In genomic region chr9:130128251-130128650, GRCh38 we compare ENCODE assay signal across 8 cellular contexts. TPM values are rescaled to one million over a fixed set of nuclear protein-coding genes. Genes with fewer than 3 reads are reported as not detected.
A peak's percentile ranks its signal among the peaks of the same experiment; 100 is the strongest.
DNase-seq lines count a peak whose midpoint lies in the region; ATAC-seq lines count a peak whose summit lies in the region.

No MANE protein-coding gene starts in this region.

- H2BK120ac ChIP-seq in mesenchymal stem cell (ENCODE audit: low read depth, low read length) = no peak overlapping the region

- H3K27me3 Mint-ChIP-seq in activated naive CD4-positive, alpha-beta T cell treated with anti-CD3 and anti-CD28 coated beads for 36 hours (ENCODE audit: low read depth) = no peaks in the 10 kb centered on the region
- no peaks in the 10 kb centered on the region for H3K27me3 Mint-ChIP-seq in stimulated activated memory B cell treated with anti-CD40 and anti-IgM and Interleukin-4, amounts not matched to agents 10 μg/mL and 1 μg/mL and 100 μg/mL, for 72 hours

- H2BK15ac ChIP-seq in mesenchymal stem cell (ENCODE audit: low read depth, poor library complexity, severe bottlenecking) = no peak overlapping the region

- no peaks in the 10 kb centered on the region for H3K9me3 ChIP-seq in mesenchymal stem cell (ENCODE audit: control insufficient read depth, low read length)

- H3K79me1 ChIP-seq in mesenchymal stem cell (replicated peaks; ENCODE audit: low read length, poor library complexity, severe bottlenecking) = peaks cover 8% of the 10 kb centered on the region

- peak overlapping the region; percentile 71 for H2BK5ac ChIP-seq in mesenchymal stem cell (ENCODE audit: low read depth, low read length, poor library complexity, severe bottlenecking)

- no peak overlapping the region for H3K14ac ChIP-seq in mesenchymal stem cell (ENCODE audit: low read length in 2 of 2)

- CTCF ChIA-PET in activated naive CD4-positive, alpha-beta T cell treated with anti-CD3 and anti-CD28 coated beads for 36 hours (lab: Charles Lee) = interaction anchor here (1.2 to 2.7 kb wide), 3 partner anchors 13 to 20 kb away, joined by 4 to 19 read pairs (median 5); no protein-coding TSS in a partner anchor

- H3K27me3 ChIP-seq in mesenchymal stem cell (ENCODE audit: control insufficient read depth in 1 of 2, insufficient read depth in 1 of 2, low read length in 2 of 2) = no peaks in the 10 kb centered on the region

- peak overlapping the region; percentile 71 for H3K4me3 Mint-ChIP-seq in activated naive CD4-positive, alpha-beta T cell treated with anti-CD3 and anti-CD28 coated beads for 36 hours
- peak overlapping the region; percentile 73 for H3K4me3 Mint-ChIP-seq in stimulated activated memory B cell treated with anti-CD40 and anti-IgM and Interleukin-4, amounts not matched to agents 10 μg/mL and 1 μg/mL and 100 μg/mL, for 72 hours

- intact Hi-C loops in activated naive CD4-positive, alpha-beta T cell treated with anti-CD3 and anti-CD28 coated beads for 36 hours (cut with micrococcal nuclease) = loop anchor here (1.0 to 2.0 kb wide), 3 partner anchors 21 to 111 kb away; no protein-coding TSS in a partner anchor

- H3K4me1 ChIP-seq in mesenchymal stem cell (ENCODE audit: control insufficient read depth, insufficient read depth, low read depth, low read length) = peaks cover 21% of the 10 kb centered on the region

- H3K18ac ChIP-seq in mesenchymal stem cell (ENCODE audit: low read depth in 1 of 2, low read length in 2 of 2) = no peak overlapping the region

- H2BK12ac ChIP-seq in mesenchymal stem cell (ENCODE audit: low read length in 2 of 2) = no peak overlapping the region

- H3K4me2 ChIP-seq in mesenchymal stem cell (ENCODE audit: low read length, poor library complexity, severe bottlenecking) = no peak overlapping the region

- no peak overlapping the region for H3K9ac ChIP-seq in mesenchymal stem cell (ENCODE audit: low read length)

- peaks cover 22% of the 10 kb centered on the region for H3K36me3 Mint-ChIP-seq in activated naive CD4-positive, alpha-beta T cell treated with anti-CD3 and anti-CD28 coated beads for 36 hours (ENCODE audit: low read depth)
- H3K36me3 Mint-ChIP-seq in stimulated activated memory B cell treated with anti-CD40 and anti-IgM and Interleukin-4, amounts not matched to agents 10 μg/mL and 1 μg/mL and 100 μg/mL, for 72 hours = peaks cover 43% of the 10 kb centered on the region

- DNase-seq in CD1c-positive myeloid dendritic cell (ENCODE audit: extremely low spot score) = peak; percentile 72
- DNase-seq in SIG-M5 treated with dmso at 0.1 percent for 504 hours (lab: John Stamatoyannopoulos, UW; ENCODE audit: unreplicated experiment) = peak; percentile 60
- DNase-seq in activated naive CD4-positive, alpha-beta T cell treated with anti-CD3 and anti-CD28 coated beads for 36 hours = peak; percentile 83
- DNase-seq in mesenchymal stem cell = no peak
- DNase-seq in NCI-H2081 treated with DMSO at 0.1 percent for 48 hours (lab: John Stamatoyannopoulos, UW) = no peak

- H3K4me1 Mint-ChIP-seq in activated naive CD4-positive, alpha-beta T cell treated with anti-CD3 and anti-CD28 coated beads for 36 hours (ENCODE audit: low read depth) = peaks cover 52% of the 10 kb centered on the region
- peaks cover 49% of the 10 kb centered on the region for H3K4me1 Mint-ChIP-seq in stimulated activated memory B cell treated with anti-CD40 and anti-IgM and Interleukin-4, amounts not matched to agents 10 μg/mL and 1 μg/mL and 100 μg/mL, for 72 hours

- H2AFZ ChIP-seq in mesenchymal stem cell (ENCODE audit: low read depth, low read length) = no peak overlapping the region

- H2AK5ac ChIP-seq in mesenchymal stem cell (ENCODE audit: low read length, severe bottlenecking) = peak overlapping the region; percentile 7

- peak; percentile 66 for ATAC-seq in GM21825 (IDR thresholded peaks at IDR 0.05; ENCODE audit: unreplicated experiment)
- peak; percentile 94 for ATAC-seq in stimulated activated memory B cell treated with anti-CD40 and anti-IgM and Interleukin-4, amounts not matched to agents 10 μg/mL and 1 μg/mL and 100 μg/mL, for 72 hours
- no peak for ATAC-seq in HG02884 (IDR thresholded peaks at IDR 0.05; ENCODE audit: unreplicated experiment)

- H3K4ac ChIP-seq in mesenchymal stem cell (ENCODE audit: low read depth in 1 of 2, low read length in 2 of 2) = no peak overlapping the region

- H3K4me3 ChIP-seq in mesenchymal stem cell (ENCODE audit: insufficient read depth in 1 of 2, low read depth in 1 of 2, low read length in 2 of 2) = no peak overlapping the region

- no peak overlapping the region for H4K91ac ChIP-seq in mesenchymal stem cell (ENCODE audit: low read length)

- H3K9me3 Mint-ChIP-seq in activated naive CD4-positive, alpha-beta T cell treated with anti-CD3 and anti-CD28 coated beads for 36 hours = no peaks in the 10 kb centered on the region
- no peaks in the 10 kb centered on the region for H3K9me3 Mint-ChIP-seq in stimulated activated memory B cell treated with anti-CD40 and anti-IgM and Interleukin-4, amounts not matched to agents 10 μg/mL and 1 μg/mL and 100 μg/mL, for 72 hours

- H3K36me3 ChIP-seq in mesenchymal stem cell (ENCODE audit: control insufficient read depth in 1 of 2, insufficient read depth in 2 of 2, low read depth in 1 of 2, low read length in 2 of 2) = peaks cover 38 to 63% of the 10 kb centered on the region in 2 experiments

- no peak overlapping the region for H3K23ac ChIP-seq in mesenchymal stem cell (ENCODE audit: low read length in 2 of 2)

- 91% methylated on average over 5 of the region's 6 CpGs for WGBS in mesenchymal stem cell

- H3K27ac ChIP-seq in mesenchymal stem cell (ENCODE audit: low read length, poor library complexity, severe bottlenecking) = peak overlapping the region; percentile 93

- H3K27ac Mint-ChIP-seq in activated naive CD4-positive, alpha-beta T cell treated with anti-CD3 and anti-CD28 coated beads for 36 hours = peak overlapping the region; percentile 99
- peak overlapping the region; percentile 100 for H3K27ac Mint-ChIP-seq in stimulated activated memory B cell treated with anti-CD40 and anti-IgM and Interleukin-4, amounts not matched to agents 10 μg/mL and 1 μg/mL and 100 μg/mL, for 72 hours

- no peak overlapping the region for H4K8ac ChIP-seq in mesenchymal stem cell (ENCODE audit: low read length)

RNA-seq across cellular contexts. Expression of gene NCS1, which starts 44.0 kb away (rescaled TPM):
- 10 to 100 TPM; 22.4 to 23.3 TPM for total RNA-seq in activated naive CD4-positive, alpha-beta T cell treated with anti-CD3 and anti-CD28 coated beads for 36 hours
- polyA plus RNA-seq in mesenchymal stem cell (2013, experiment 1 of 2) = 38.8 TPM
- 37.7 TPM for polyA plus RNA-seq in mesenchymal stem cell (2013, experiment 2 of 2)

Comparison
In these comparisons a context has a peak if more than half of its experiments do, and no peak if none do; other contexts are left out.
1. DNase-seq: peak in CD1c-positive myeloid dendritic cell (single experiment), SIG-M5 treated with dmso at 0.1 percent for 504 hours (single experiment) and activated naive CD4-positive, alpha-beta T cell treated with anti-CD3 and anti-CD28 coated beads for 36 hours (single experiment); none in mesenchymal stem cell (single experiment) and NCI-H2081 treated with DMSO at 0.1 percent for 48 hours (single experiment).